ENCODE assay signal across 13 cellular contexts in the genomic region with DNA sequence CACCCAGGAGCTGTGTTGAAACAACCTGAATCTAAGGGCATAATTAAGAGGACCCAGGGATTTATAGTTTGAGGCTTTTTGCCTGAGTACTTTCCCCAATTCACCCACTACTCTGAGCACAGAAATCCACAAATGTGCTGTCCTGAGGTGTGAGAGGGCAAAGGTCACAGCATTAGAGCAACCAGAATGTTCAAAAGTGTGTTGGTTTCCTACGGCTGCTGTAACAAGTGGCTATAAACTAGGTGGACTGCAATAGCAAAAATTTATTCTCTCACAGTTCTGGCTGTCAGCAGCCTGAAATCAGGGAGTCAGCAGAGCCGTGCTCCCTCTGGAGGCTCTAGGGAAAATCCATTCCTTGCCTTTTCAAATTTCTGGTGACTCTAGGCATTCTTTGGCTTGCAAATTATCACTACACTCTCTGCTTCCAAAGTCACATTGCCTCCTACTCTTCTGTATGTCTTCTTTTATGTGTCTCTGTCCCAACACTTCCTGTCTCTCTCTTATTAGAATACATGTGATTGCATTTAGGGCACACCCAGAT.
DNase-seq lines count a peak whose midpoint lies in the region; ATAC-seq and TF ChIP-seq lines count a peak whose summit lies in the region.
"Had no signal": no experiment of that assay in that cellular context is flagged by ENCODE, and none has a peak within 500 bp of the region (broad histone marks: within the 10 kb centered on the region; RNA-seq: fewer than 3 reads in every experiment).

No MANE protein-coding gene starts in this region.

- peak; percentile 52 for TF ChIP-seq CTCF in AG09319 (IDR thresholded peaks at IDR 0.05; ENCODE audit: low read depth, low read length)
- peak; percentile 35 to 36 for TF ChIP-seq CTCF in brain (conservative IDR thresholded peaks at IDR 0.05)
- no peak for TF ChIP-seq CTCF in left lung (IDR thresholded peaks at IDR 0.05)
- no peak for TF ChIP-seq CTCF in colonic mucosa (IDR thresholded peaks at IDR 0.05)

- no peak overlapping the region for H3K4me3 Mint-ChIP-seq in brain
- H3K4me3 Mint-ChIP-seq: dendritic cell treated with granulocyte-macrophage colony-stimulating factor and Interleukin-4, amounts not matched to agents 40 ng/mL and 50 ng/mL, for 4 days had no signal

- no peak overlapping the region for H3K9ac ChIP-seq in colonic mucosa (ENCODE audit: low read depth in 2 of 2, low read length in 2 of 2)

- no peaks in the 10 kb centered on the region for H3K36me3 Mint-ChIP-seq in brain

- H3K4me3 ChIP-seq in left lung (no peak overlapping the region), colonic mucosa (no peak overlapping the region)
- H3K4me3 ChIP-seq: mucosa of descending colon, skin epidermis had no signal

- no peak for DNase-seq in AG09319 (ENCODE audit: extremely low read depth, low read depth)
- peak; percentile 38 for DNase-seq in LHCN-M2 (ENCODE audit: low read depth)
- no peak for DNase-seq in left lung
- no peak for DNase-seq in NCI-H69 (lab: John Stamatoyannopoulos, UW)
- DNase-seq in colonic mucosa = no peak
- DNase-seq: hippocampal formation, mucosa of descending colon, NCI-H446 treated with DMSO at 0.1 percent for 48 hours had no signal

- ATAC-seq in left lung = peak; percentile 24
- ATAC-seq in HG02981 (IDR thresholded peaks at IDR 0.05; ENCODE audit: unreplicated experiment) = no peak
- ATAC-seq in GM18867 (IDR thresholded peaks at IDR 0.05; ENCODE audit: unreplicated experiment) = no peak
- ATAC-seq: mucosa of descending colon had no signal

- H3K27me3 Mint-ChIP-seq in brain = no peaks in the 10 kb centered on the region
- H3K27me3 Mint-ChIP-seq: dendritic cell treated with granulocyte-macrophage colony-stimulating factor and Interleukin-4, amounts not matched to agents 40 ng/mL and 50 ng/mL, for 4 days had no signal

- H3K9me3 ChIP-seq in left lung = no peaks in the 10 kb centered on the region
- H3K9me3 ChIP-seq in colonic mucosa = no peaks in the 10 kb centered on the region
- H3K9me3 ChIP-seq: mucosa of descending colon had no signal

- no peak overlapping the region for H3K27ac ChIP-seq in left lung
- H3K27ac ChIP-seq in colonic mucosa = no peak overlapping the region
- H3K27ac ChIP-seq: skin epidermis had no signal

- no peak overlapping the region for H3K27ac Mint-ChIP-seq in brain
- H3K27ac Mint-ChIP-seq: dendritic cell treated with granulocyte-macrophage colony-stimulating factor and Interleukin-4, amounts not matched to agents 40 ng/mL and 50 ng/mL, for 4 days had no signal

- H3K27me3 ChIP-seq in left lung (no peaks in the 10 kb centered on the region), colonic mucosa (no peaks in the 10 kb centered on the region)

- H3K9me3 Mint-ChIP-seq in brain = no peaks in the 10 kb centered on the region

- H3K4me1 Mint-ChIP-seq in brain = no peaks in the 10 kb centered on the region

- intact Hi-C loops in left lung (cut with DNase I) (no loop called here), colonic mucosa (cut with DNase I) (no loop called here)

- no peaks in the 10 kb centered on the region for H3K36me3 ChIP-seq in left lung
- H3K36me3 ChIP-seq in colonic mucosa = no peaks in the 10 kb centered on the region

- H3K4me1 ChIP-seq in left lung (peaks cover 0 to 9% of the 10 kb centered on the region in 2 donors), colonic mucosa (no peaks in the 10 kb centered on the region)

Comparison
In these comparisons a context has a peak if more than half of its experiments do, and no peak if none do; other contexts are left out.
1. CTCF ChIP-seq: peak in AG09319 (single experiment) and brain (2 of 2); none in left lung (0 of 2) and colonic mucosa (single experiment).